Comparison of ENCODE assay signal across 8 cellular contexts in the genomic region with DNA sequence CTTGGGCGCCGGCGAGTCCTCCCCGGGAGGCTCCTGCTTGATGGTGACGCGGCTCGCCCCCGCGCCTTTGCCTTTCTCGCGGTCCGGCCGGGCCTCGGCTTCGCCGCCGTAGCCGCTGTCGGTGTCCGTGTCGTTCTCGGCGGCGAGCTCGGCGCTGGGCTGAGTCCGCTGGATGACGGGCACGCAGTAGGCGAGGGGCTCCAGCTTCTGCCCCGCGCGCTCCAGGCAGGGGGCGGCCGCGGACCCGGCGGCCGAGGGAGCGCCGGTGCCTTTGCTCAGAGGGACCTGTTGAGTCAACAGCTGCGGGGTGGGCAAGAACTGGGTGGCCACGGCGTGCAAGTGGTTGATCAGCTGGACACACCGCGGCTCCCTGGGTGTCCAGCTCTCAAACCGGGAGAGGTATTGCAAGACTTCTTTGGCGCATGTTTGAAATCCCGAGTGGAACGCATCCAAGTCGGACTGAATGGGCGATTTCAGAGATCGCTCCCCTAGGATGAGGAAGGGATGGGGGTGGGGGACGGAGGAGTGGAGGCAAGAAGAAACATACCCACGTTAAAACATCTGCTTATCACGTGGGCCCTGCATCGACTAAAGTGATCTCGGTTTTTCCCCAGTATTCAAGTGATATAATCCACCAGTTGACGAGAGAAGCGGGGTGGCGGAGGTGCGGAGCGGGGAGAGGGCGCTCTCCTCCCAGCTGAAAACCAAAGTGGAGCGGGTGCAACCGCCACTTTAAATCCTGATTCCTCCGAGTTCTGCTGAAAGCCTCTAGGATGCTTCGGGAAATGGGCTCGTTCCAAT. TPM values are rescaled to one million over a fixed set of nuclear protein-coding genes. Genes with fewer than 3 reads are reported as not detected.
DNase-seq lines count a peak whose midpoint lies in the region; ATAC-seq and TF ChIP-seq lines count a peak whose summit lies in the region.

No MANE protein-coding gene starts in this region.

- peak; percentile 18; the same call in 1 of the 2 replicates for TF ChIP-seq CTCF in WI38 (IDR thresholded peaks at IDR 0.05; ENCODE audit: low read depth, low read length)
- no peak for TF ChIP-seq CTCF in lung (IDR thresholded peaks at IDR 0.05; ENCODE audit: control extremely low read depth, extremely low read depth)

- WGBS in HUES64 = under 1% methylated on average over 69 of the region's 69 CpGs
- 1% methylated on average over 42 to 69 of the region's 69 CpGs for WGBS in lung, 2 donors

- no peak for ATAC-seq in lung (ENCODE audit: insufficient read depth, low FRiP score)

- peak overlapping the region; percentile 16 for H3K27ac Mint-ChIP-seq in stimulated activated naive CD8-positive, alpha-beta T cell treated with anti-CD3 and anti-CD28 coated beads, Interleukin-15, Interleukin-2, amounts not matched to agents 100 ng/mL and 50 ng/mL, for 24 hours

- H3K27me3 ChIP-seq in HUES64 (ENCODE audit: insufficient read depth, low read length) (peaks cover 94% of the 10 kb centered on the region), lung (ENCODE audit: control insufficient read depth, insufficient read depth) (peaks cover 5% of the 10 kb centered on the region)
- peaks cover 67% of the 10 kb centered on the region for H3K27me3 ChIP-seq in effector memory CD4-positive, alpha-beta T cell (replicated peaks; ENCODE audit: control insufficient read depth, insufficient read depth, low read length, poor library complexity, severe bottlenecking)

- H3K9ac ChIP-seq in HUES64 (ENCODE audit: low read depth, low read length) = peak overlapping the region; percentile 19; the same call in 1 of the 2 replicates

- H3K4me3 Mint-ChIP-seq in stimulated activated naive CD8-positive, alpha-beta T cell treated with anti-CD3 and anti-CD28 coated beads, Interleukin-15, Interleukin-2, amounts not matched to agents 100 ng/mL and 50 ng/mL, for 24 hours = peak overlapping the region; percentile 79

- DNase-seq in activated T-cell treated with anti-CD3 and anti-CD28 coated beads for 48 hours (ENCODE audit: low read depth) (peak; percentile 15), activated T-cell treated with anti-CD3 and anti-CD28 coated beads for 4 hours (no peak), lung (ENCODE audit: low spot score) (peak; percentile 51), NCI-H128 (lab: John Stamatoyannopoulos, UW; ENCODE audit: unreplicated experiment) (no peak)
- DNase-seq in effector memory CD4-positive, alpha-beta T cell = no peak

- peaks cover 74% of the 10 kb centered on the region for H3K27me3 Mint-ChIP-seq in stimulated activated naive CD8-positive, alpha-beta T cell treated with anti-CD3 and anti-CD28 coated beads, Interleukin-15, Interleukin-2, amounts not matched to agents 100 ng/mL and 50 ng/mL, for 24 hours

- H3K4me1 ChIP-seq in HUES64 (ENCODE audit: insufficient read depth, low read length) (peaks cover 43% of the 10 kb centered on the region), lung (ENCODE audit: control insufficient read depth in 2 of 2, insufficient read depth in 2 of 2, low read length in 2 of 2) (peaks cover 2 to 12% of the 10 kb centered on the region in 2 donors)
- peaks cover 28% of the 10 kb centered on the region for H3K4me1 ChIP-seq in effector memory CD4-positive, alpha-beta T cell (ENCODE audit: control insufficient read depth, insufficient read depth, low read length, poor library complexity, severe bottlenecking)

- H3K9me3 ChIP-seq in HUES64 (ENCODE audit: insufficient read depth, low read depth, low read length) = no peaks in the 10 kb centered on the region
- no peaks in the 10 kb centered on the region for H3K9me3 ChIP-seq in effector memory CD4-positive, alpha-beta T cell (ENCODE audit: control insufficient read depth, low read length)
- no peaks in the 10 kb centered on the region for H3K9me3 ChIP-seq in lung (ENCODE audit: control insufficient read depth in 2 of 2, insufficient read depth in 1 of 2, low read length in 1 of 2)

- no peaks in the 10 kb centered on the region for H3K36me3 Mint-ChIP-seq in stimulated activated naive CD8-positive, alpha-beta T cell treated with anti-CD3 and anti-CD28 coated beads, Interleukin-15, Interleukin-2, amounts not matched to agents 100 ng/mL and 50 ng/mL, for 24 hours (ENCODE audit: low read depth)

- H3K4me3 ChIP-seq in HUES64 (ENCODE audit: low read length) = peak overlapping the region; percentile 58
- H3K4me3 ChIP-seq in WI38 (ENCODE audit: low read depth, low read length) = peak overlapping the region; percentile 62
- H3K4me3 ChIP-seq in effector memory CD4-positive, alpha-beta T cell (ENCODE audit: insufficient read depth, low read depth, low read length, poor library complexity, severe bottlenecking) = peak overlapping the region; percentile 57
- H3K4me3 ChIP-seq in lung = peak overlapping the region; percentile 66

- H3K27ac ChIP-seq in HUES64 (ENCODE audit: low read depth, low read length) (no peak overlapping the region), lung (ENCODE audit: low read depth in 1 of 2, low read length in 1 of 2) (peak overlapping the region; percentile 80 to 89)
- H3K27ac ChIP-seq in effector memory CD4-positive, alpha-beta T cell (ENCODE audit: insufficient read depth, low read length, poor library complexity, severe bottlenecking) = no peak overlapping the region

- no peaks in the 10 kb centered on the region for H3K9me3 Mint-ChIP-seq in stimulated activated naive CD8-positive, alpha-beta T cell treated with anti-CD3 and anti-CD28 coated beads, Interleukin-15, Interleukin-2, amounts not matched to agents 100 ng/mL and 50 ng/mL, for 24 hours

- H3K36me3 ChIP-seq in HUES64 (ENCODE audit: insufficient read depth, low read length) = no peaks in the 10 kb centered on the region
- H3K36me3 ChIP-seq in effector memory CD4-positive, alpha-beta T cell (ENCODE audit: control insufficient read depth, insufficient read depth, low read length) = no peaks in the 10 kb centered on the region
- no peaks in the 10 kb centered on the region for H3K36me3 ChIP-seq in lung (ENCODE audit: control insufficient read depth in 2 of 2, insufficient read depth in 2 of 2, low read length in 2 of 2)

- H3K4me1 Mint-ChIP-seq in stimulated activated naive CD8-positive, alpha-beta T cell treated with anti-CD3 and anti-CD28 coated beads, Interleukin-15, Interleukin-2, amounts not matched to agents 100 ng/mL and 50 ng/mL, for 24 hours (ENCODE audit: low read depth) = peaks cover 41% of the 10 kb centered on the region

RNA-seq across cellular contexts. Expression of a gene that starts 2.0 kb away (rescaled TPM):
- polyA plus RNA-seq in HUES64 (2013, experiment 1 of 2) = 0.55 TPM
- polyA plus RNA-seq in HUES64 (2013, experiment 2 of 2) = 1.2 TPM
- total RNA-seq in lung = 10 to 100 TPM in 1 of 2 donors, 1 to 10 TPM in 1; 1.7 to 39.0 TPM
- polyA plus RNA-seq in lung = 10 to 100 TPM in 1 of 2 donors, 1 to 10 TPM in 1; 2.7 to 10.7 TPM

Comparison
In these comparisons a context has a peak if more than half of its experiments do, and no peak if none do; other contexts are left out.
1. DNase-seq: peak in activated T-cell treated with anti-CD3 and anti-CD28 coated beads for 48 hours (single experiment) and lung (single experiment); none in activated T-cell treated with anti-CD3 and anti-CD28 coated beads for 4 hours (single experiment), effector memory CD4-positive, alpha-beta T cell (0 of 3) and NCI-H128 (single experiment).
2. H3K27ac ChIP-seq: peak in lung (2 of 2); none in HUES64 (single experiment) and effector memory CD4-positive, alpha-beta T cell (single experiment).
3. Peak in every context shown above with its lines, with median percentiles within 50 percentile points of each other: H3K4me3 ChIP-seq.